Comparison of ENCODE assay signal across 12 cellular contexts in genomic region chr4:1873291-1873690, GRCh38. TPM values are rescaled to one million over a fixed set of nuclear protein-coding genes. Genes with fewer than 3 reads are reported as not detected.
DNase-seq lines count a peak whose midpoint lies in the region; ATAC-seq, FAIRE-seq and TF ChIP-seq lines count a peak whose summit lies in the region.
"Had no signal": no experiment of that assay in that cellular context is flagged by ENCODE, and none has a peak within 500 bp of the region (broad histone marks: within the 10 kb centered on the region; RNA-seq: fewer than 3 reads in every experiment).

No MANE protein-coding gene starts in this region.

- H3K36me3 Mint-ChIP-seq in GM23338 (ENCODE audit: low read depth), result peaks cover 3% of the 10 kb centered on the region; the same call in 2 of the 3 replicates
- peaks cover 14% of the 10 kb centered on the region for H3K36me3 Mint-ChIP-seq in activated CD4-positive, alpha-beta memory T cell treated with anti-CD3 and anti-CD28 coated beads for 36 hours

- 71% methylated on average over 4 of the region's 4 CpGs for WGBS in A549 (ENCODE audit: missing lambda C conversion rate)

- H3K4me1 ChIP-seq in A549, result peaks cover 34% of the 10 kb centered on the region
- H3K4me1 ChIP-seq in GM23338 (ENCODE audit: insufficient read depth), result peaks cover 27% of the 10 kb centered on the region
- peaks cover 11% of the 10 kb centered on the region for H3K4me1 ChIP-seq in iPS-20b (ENCODE audit: insufficient read depth, low read length)

- FAIRE-seq in A549 (lab: Jason Lieb, UNC), result no peak
- FAIRE-seq: colon, TTC549 had no signal

- peak overlapping the region; percentile 94; the same call in 1 of the 2 replicates for H3K9ac ChIP-seq in iPS-20b (ENCODE audit: low read depth, low read length)

- no peak overlapping the region for H3K27ac Mint-ChIP-seq in GM23338
- H3K27ac Mint-ChIP-seq in activated CD4-positive, alpha-beta memory T cell treated with anti-CD3 and anti-CD28 coated beads for 36 hours, result peak overlapping the region; percentile 95

- no peak for ATAC-seq in A549
- no peak for ATAC-seq in GM23338
- ATAC-seq in GM19397 (IDR thresholded peaks at IDR 0.05; ENCODE audit: unreplicated experiment), result no peak

- H3K27me3 ChIP-seq in GM23338 (ENCODE audit: insufficient read depth) (peaks cover 32% of the 10 kb centered on the region), iPS-20b (ENCODE audit: insufficient read depth, low read length) (peaks cover 27% of the 10 kb centered on the region)
- H3K27me3 ChIP-seq: upper lobe of right lung had no signal

- H3K9me2 ChIP-seq in GM23338 (ENCODE audit: insufficient read depth), result no peaks in the 10 kb centered on the region

- peaks cover 23% of the 10 kb centered on the region for H3K27me3 Mint-ChIP-seq in GM23338 (ENCODE audit: insufficient read depth, low read depth, poor library complexity)
- H3K27me3 Mint-ChIP-seq in activated CD4-positive, alpha-beta memory T cell treated with anti-CD3 and anti-CD28 coated beads for 36 hours, result no peaks in the 10 kb centered on the region

- H3K27ac ChIP-seq in A549 (peak overlapping the region; percentile 100; a peak in 5 of 6 replicates), GM23338 (ENCODE audit: low read depth) (no peak overlapping the region), iPS-20b (ENCODE audit: low read length) (no peak overlapping the region)

- POLR2A ChIA-PET in A549 (lab: Yijun Ruan, JAX), result no interaction called here
- POLR2A ChIA-PET in activated CD4-positive, alpha-beta memory T cell treated with anti-CD3 and anti-CD28 coated beads for 36 hours (lab: Charles Lee), result interaction anchor here (1.8 to 2.0 kb wide), 2 partner anchors 16 to 27 kb away, joined by 8 to 16 read pairs; partner anchors contain the start of gene LETM1

- H3K4me2 ChIP-seq in A549 (peak overlapping the region; percentile 92), GM23338 (peak overlapping the region; percentile 93; the same call in 1 of the 2 replicates)

- H3K9me3 ChIP-seq in A549 (no peaks in the 10 kb centered on the region), iPS-20b (ENCODE audit: insufficient read depth, low read depth, low read length) (no peaks in the 10 kb centered on the region)
- H3K9me3 ChIP-seq: upper lobe of right lung had no signal

- peaks cover 64% of the 10 kb centered on the region for H3K79me2 ChIP-seq in GM23338 (replicated peaks; ENCODE audit: insufficient read depth)

- H3F3A ChIP-seq in GM23338 (replicated peaks; ENCODE audit: low read depth), result peaks cover 16% of the 10 kb centered on the region

- no peaks in the 10 kb centered on the region for H3K9me3 Mint-ChIP-seq in GM23338
- no peaks in the 10 kb centered on the region for H3K9me3 Mint-ChIP-seq in activated CD4-positive, alpha-beta memory T cell treated with anti-CD3 and anti-CD28 coated beads for 36 hours

- CTCF ChIA-PET in A549 (lab: Yijun Ruan, JAX), result interaction anchor here (0.8 to 2.0 kb wide), 6 partner anchors 10 to 143 kb away, joined by 3 to 6 read pairs (median 4); no protein-coding TSS in a partner anchor
- CTCF ChIA-PET in activated CD4-positive, alpha-beta memory T cell treated with anti-CD3 and anti-CD28 coated beads for 36 hours (lab: Charles Lee), result interaction anchor here (0.6 to 2.5 kb wide), 4 partner anchors 16 to 807 kb away, joined by 3 to 22 read pairs (median 6); no protein-coding TSS in a partner anchor

- H3K4me1 Mint-ChIP-seq in GM23338, result peaks cover 30% of the 10 kb centered on the region
- H3K4me1 Mint-ChIP-seq in activated CD4-positive, alpha-beta memory T cell treated with anti-CD3 and anti-CD28 coated beads for 36 hours (ENCODE audit: low read depth), result peaks cover 36% of the 10 kb centered on the region

- H3K4me3 ChIP-seq in A549, result peak overlapping the region; percentile 85; the same call in 2 of the 3 replicates
- H3K4me3 ChIP-seq in GM23338, result no peak overlapping the region
- H3K4me3 ChIP-seq in iPS-20b (ENCODE audit: low read length), result peak overlapping the region; percentile 98; the same call in 1 of the 2 replicates

- no peak for DNase-seq in A549 (ENCODE audit: low read depth in 1 of 2, low spot score in 1 of 2)
- DNase-seq in GM23338 (ENCODE audit: low spot score), result no peak
- no peak for DNase-seq in activated CD4-positive, alpha-beta memory T cell treated with anti-CD3 and anti-CD28 coated beads for 36 hours
- DNase-seq in kidney tubule cell (ENCODE audit: low spot score), result no peak
- DNase-seq in stimulated activated CD4-positive, alpha-beta T cell treated with anti-CD3 and anti-CD28 coated beads, Interleukin-2, amount 100 ng/mL, for 48 hours, result no peak
- DNase-seq in NCI-H1417 treated with DMSO at 0.1 percent for 48 hours (lab: John Stamatoyannopoulos, UW), result no peak
- DNase-seq: NCI-H2081, upper lobe of right lung had no signal

- TF ChIP-seq CTCF in A549 (IDR thresholded peaks at IDR 0.05) (no peak), GM23338 (conservative IDR thresholded peaks at IDR 0.05; ENCODE audit: low read depth in 2 of 2) (no peak)

- intact Hi-C loops in activated CD4-positive, alpha-beta memory T cell treated with anti-CD3 and anti-CD28 coated beads for 36 hours (cut with micrococcal nuclease), result loop anchor here (1.0 to 5.0 kb wide), 3 partner anchors 26 to 369 kb away; partner anchors contain the start of genes HAUS3, NELFA and POLN

- no peak overlapping the region for H2AFZ ChIP-seq in GM23338

- peaks cover 59% of the 10 kb centered on the region for H4K20me1 ChIP-seq in GM23338 (replicated peaks; ENCODE audit: insufficient read depth)

- no peaks in the 10 kb centered on the region for H3K36me3 ChIP-seq in GM23338 (ENCODE audit: insufficient read depth)
- H3K36me3 ChIP-seq in iPS-20b (ENCODE audit: insufficient read depth, low read depth, low read length), result no peaks in the 10 kb centered on the region
- H3K36me3 ChIP-seq: upper lobe of right lung had no signal

- no peak for TF ChIP-seq POLR2A in A549 (IDR thresholded peaks at IDR 0.05; ENCODE audit: low read length)

- TF ChIP-seq RAD21 in A549 (conservative IDR thresholded peaks at IDR 0.05 in 1 of 2, IDR thresholded peaks at IDR 0.05 in 1 of 2), result no peak

- H3K4me3 Mint-ChIP-seq in GM23338, result peak overlapping the region; percentile 85
- H3K4me3 Mint-ChIP-seq in activated CD4-positive, alpha-beta memory T cell treated with anti-CD3 and anti-CD28 coated beads for 36 hours, result peak overlapping the region; percentile 89

- TF ChIP-seq EP300 in A549 (IDR thresholded peaks at IDR 0.05), result no peak

TF ChIP-seq in A549, 52 proteins besides CTCF, POLR2A, EP300 and RAD21 (continues in another document):
- no peak for TF ChIP-seq PBX3 (IDR thresholded peaks at IDR 0.05)
- no peak for TF ChIP-seq CEBPB (IDR thresholded peaks at IDR 0.05)
- no peak for TF ChIP-seq KDM5A (IDR thresholded peaks at IDR 0.05)
- no peak for TF ChIP-seq SMC3 (IDR thresholded peaks at IDR 0.05)
- no peak for TF ChIP-seq CBX2 (IDR thresholded peaks at IDR 0.05; ENCODE audit: borderline replicate concordance, low read depth)
- TF ChIP-seq RARB (CRISPR knock-in tag; IDR thresholded peaks at IDR 0.05), result no peak

TF ChIP-seq in GM23338, 12 proteins besides CTCF, POLR2A, EP300 and RAD21 (continues in another document):
- TF ChIP-seq ZNF114 (CRISPR knock-in tag; IDR thresholded peaks at IDR 0.05), result no peak
- TF ChIP-seq STAT1 (IDR thresholded peaks at IDR 0.05; ENCODE audit: unreplicated experiment), result no peak
- TF ChIP-seq REST (IDR thresholded peaks at IDR 0.05; ENCODE audit: unreplicated experiment), result no peak
- TF ChIP-seq NANOG (IDR thresholded peaks at IDR 0.05; ENCODE audit: borderline replicate concordance), result no peak

RNA-seq across cellular contexts. Expression of gene NSD2, which starts 2.1 kb away (rescaled TPM):
- polyA plus RNA-seq in A549 (2011; rRNA removed) (49.3 and 52.6 TPM in 2 replicates), A549 (2017; fragmentation: RNase III; extraction: RNeasy Plus Mini Kit Qiagen cat#74134 plus additional on column Dnase treatment) (43.8 to 47.7 TPM (median 44.5 TPM) in 3 replicates), GM23338 (2016; fragmentation: Nextera tagmentation; extraction: Ambion mirVana) (33.5 and 35.7 TPM in 2 replicates)
- 33.5 and 40.4 TPM in 2 replicates for polyA plus RNA-seq in A549 (2012; cell fraction: cytosol; rRNA removed)
- polyA plus RNA-seq in A549 (2012; cell fraction: nucleus; rRNA removed), result 80.4 and 85.8 TPM in 2 replicates
- 74.4 and 88.7 TPM in 2 replicates for polyA minus RNA-seq in A549 (2011; rRNA and poly(A)+ RNA removed)
- 69.6 and 84.4 TPM in 2 replicates for total RNA-seq in GM23338 (2014; rRNA removed; shearing (Covaris generic))
- 100 to 1,000 TPM; 197 to 199 TPM for total RNA-seq in activated CD4-positive, alpha-beta memory T cell treated with anti-CD3 and anti-CD28 coated beads for 36 hours

RNA-seq across cellular contexts. Expression of gene LETM1, which starts 17.3 kb away (rescaled TPM):
- polyA plus RNA-seq in A549 (2011; rRNA removed) (18.6 and 20.2 TPM in 2 replicates), A549 (2017; fragmentation: RNase III; extraction: RNeasy Plus Mini Kit Qiagen cat#74134 plus additional on column Dnase treatment) (29.6 to 29.9 TPM (median 29.6 TPM) in 3 replicates), GM23338 (2016; fragmentation: Nextera tagmentation; extraction: Ambion mirVana) (23.3 and 24.5 TPM in 2 replicates)
- polyA plus RNA-seq in A549 (2012; cell fraction: cytosol; rRNA removed), result 24.7 and 30.2 TPM in 2 replicates
- polyA plus RNA-seq in A549 (2012; cell fraction: nucleus; rRNA removed), result 85.4 and 112 TPM in 2 replicates
- polyA minus RNA-seq in A549 (2011; rRNA and poly(A)+ RNA removed), result 36.4 and 57.7 TPM in 2 replicates
- 64.9 and 68.9 TPM in 2 replicates for total RNA-seq in GM23338 (2014; rRNA removed; shearing (Covaris generic))
- total RNA-seq in activated CD4-positive, alpha-beta memory T cell treated with anti-CD3 and anti-CD28 coated beads for 36 hours, result 10 to 100 TPM; 41.1 to 42.6 TPM

Comparison
In these comparisons a context has a peak if more than half of its experiments do, and no peak if none do; other contexts are left out.
1. H3K27ac ChIP-seq: peak in A549 (2 of 2); none in GM23338 (single experiment) and iPS-20b (single experiment).